ENCODE assay signal across 15 cellular contexts in genomic region chr18:74508366-74508765, GRCh38. TPM values are rescaled to one million over a fixed set of nuclear protein-coding genes. Genes with fewer than 3 reads are reported as not detected.
"Had no signal": no experiment of that assay in that cellular context is flagged by ENCODE, and none has a peak within 500 bp of the region (broad histone marks: within the 10 kb centered on the region; RNA-seq: fewer than 3 reads in every experiment).

No MANE protein-coding gene starts in this region.

- H3K4me3 Mint-ChIP-seq: activated CD8-positive, alpha-beta T cell treated with anti-CD3 and anti-CD28 coated beads for 36 hours; activated T-cell treated with anti-CD3 and anti-CD28 coated beads, Interleukin-2, amount 50 U/mL, for 72 hours; natural killer cell had no signal

- H3K9me3 ChIP-seq: esophagus squamous epithelium, left lung, SJSA1, transverse colon had no signal

- H3K9me3 Mint-ChIP-seq: activated CD8-positive, alpha-beta T cell treated with anti-CD3 and anti-CD28 coated beads for 36 hours; activated T-cell treated with anti-CD3 and anti-CD28 coated beads, Interleukin-2, amount 50 U/mL, for 72 hours; natural killer cell had no signal

- ATAC-seq: activated CD8-positive, alpha-beta T cell treated with anti-CD3 and anti-CD28 coated beads for 36 hours; activated T-cell treated with anti-CD3 and anti-CD28 coated beads, Interleukin-2, amount 50 U/mL, for 72 hours; left lung; natural killer cell had no signal

- H3K27ac Mint-ChIP-seq: activated CD8-positive, alpha-beta T cell treated with anti-CD3 and anti-CD28 coated beads for 36 hours; activated T-cell treated with anti-CD3 and anti-CD28 coated beads, Interleukin-2, amount 50 U/mL, for 72 hours had no signal

- H3K4me1 ChIP-seq: left lung, SJSA1 had no signal

- H3K27me3 Mint-ChIP-seq: activated CD8-positive, alpha-beta T cell treated with anti-CD3 and anti-CD28 coated beads for 36 hours had no signal

- H3K27me3 ChIP-seq: esophagus squamous epithelium, left lung, SJSA1, transverse colon had no signal

- H3K4me3 ChIP-seq: esophagus squamous epithelium, left lung, SJSA1, transverse colon had no signal

- H3K27ac ChIP-seq: esophagus squamous epithelium, left lung, SJSA1, transverse colon had no signal

- DNase-seq: activated CD8-positive, alpha-beta memory T cell treated with anti-CD3 and anti-CD28 coated beads, Interleukin-2, amount 50 U/mL, for 4 hours; activated CD8-positive, alpha-beta T cell treated with anti-CD3 and anti-CD28 coated beads for 36 hours; activated gamma-delta T cell treated with Interleukin-2 at 50 U/mL for 16 hours; activated T-cell treated with anti-CD3 and anti-CD28 coated beads, Interleukin-2, amount 50 U/mL, for 72 hours; dermis blood vessel endothelial cell; esophagus squamous epithelium; foreskin fibroblast; glutamatergic neuron; natural killer cell; stimulated activated CD4-positive, alpha-beta T cell treated with anti-CD3 and anti-CD28 coated beads, Interleukin-4, amount 100 ng/mL, for 24 hours; transverse colon had no signal

RNA-seq across cellular contexts. Expression of gene CNDP1, which starts 25.9 kb away (rescaled TPM):
- total RNA-seq: activated CD8-positive, alpha-beta T cell treated with anti-CD3 and anti-CD28 coated beads for 36 hours; dermis blood vessel endothelial cell; esophagus squamous epithelium; left lung; omental fat pad; pulmonary artery endothelial cell; SJSA1; transverse colon had no signal

RNA-seq across cellular contexts. Expression of gene DIPK1C, which starts 51.3 kb away (rescaled TPM):
- total RNA-seq: activated CD8-positive, alpha-beta T cell treated with anti-CD3 and anti-CD28 coated beads for 36 hours; activated T-cell treated with anti-CD3 and anti-CD28 coated beads, Interleukin-2, amount 50 U/mL, for 72 hours; dermis blood vessel endothelial cell; esophagus squamous epithelium; left lung; natural killer cell; pulmonary artery endothelial cell; SJSA1 had no signal
